Comparison of ENCODE assay signal across 21 cellular contexts in genomic region chr22:22374163-22374562, GRCh38.
"Had no signal": no experiment of that assay in that cellular context is flagged by ENCODE, and none has a peak within 500 bp of the region (broad histone marks: within the 10 kb centered on the region; RNA-seq: fewer than 3 reads in every experiment).

No MANE protein-coding gene starts in this region.

- H3K27ac ChIP-seq: breast epithelium, PC-9 had no signal

- H3K36me3 Mint-ChIP-seq: WTC11 had no signal

- H3K36me3 ChIP-seq: breast epithelium had no signal

- H3K9me3 Mint-ChIP-seq: T-helper 1 cell treated with Interleukin-12 subunit alpha and Interleukin-12 subunit beta and Interleukin-4 antibody, amounts not matched to agents 30 μg/mL and 1 μg/mL, for 36 hours; WTC11 had no signal

- H3K4me1 ChIP-seq: breast epithelium had no signal

- H3K4me2 ChIP-seq: PC-9 had no signal

- DNase-seq: activated CD4-positive, alpha-beta T cell treated with anti-CD3 and anti-CD28 coated beads for 48 hours; activated CD4-positive, alpha-beta T cell treated with anti-CD3 and anti-CD28 coated beads, Interleukin-2, amount 50 U/mL, for 4 hours; activated CD4-positive, CD25-positive, alpha-beta regulatory T cell treated with anti-CD3 and anti-CD28 coated beads, Interleukin-2, amount 50 U/mL, for 72 hours; activated CD8-positive, alpha-beta memory T cell treated with anti-CD3 and anti-CD28 coated beads, Interleukin-2, amount 50 U/mL, for 48 hours; activated CD8-positive, alpha-beta T cell treated with anti-CD3 and anti-CD28 coated beads, Interleukin-2, amount 10 ng/mL, durations not matched to agents 7 days and 5 days; activated naive CD4-positive, alpha-beta T cell treated with anti-CD3 and anti-CD28 coated beads, Interleukin-2, amount 50 U/mL, for 16 hours; activated T-cell treated with anti-CD3 and anti-CD28 coated beads, Interleukin-2, amount 50 U/mL, for 1 hour; aorta; caudate nucleus; MM.1S; NCI-H146; NCI-H187 treated with DMSO at 0.1 percent for 48 hours; NCI-H2081 treated with DMSO at 0.1 percent for 48 hours; NCI-H2171 treated with DMSO at 0.1 percent for 48 hours; NCI-H226; NCI-H526; PC-9; SHP77 treated with DMSO at 0.1 percent for 48 hours had no signal

- ATAC-seq: activated CD8-positive, alpha-beta T cell treated with anti-CD3 and anti-CD28 coated beads, Interleukin-2, amount 10 ng/mL, durations not matched to agents 7 days and 5 days; WTC11 had no signal

- H3K27ac Mint-ChIP-seq: activated CD8-positive, alpha-beta T cell treated with anti-CD3 and anti-CD28 coated beads, Interleukin-2, amount 10 ng/mL, durations not matched to agents 7 days and 5 days; T-helper 1 cell treated with Interleukin-12 subunit alpha and Interleukin-12 subunit beta and Interleukin-4 antibody, amounts not matched to agents 30 μg/mL and 1 μg/mL, for 36 hours; WTC11 had no signal

- H3K4me3 Mint-ChIP-seq: activated CD8-positive, alpha-beta T cell treated with anti-CD3 and anti-CD28 coated beads, Interleukin-2, amount 10 ng/mL, durations not matched to agents 7 days and 5 days; T-helper 1 cell treated with Interleukin-12 subunit alpha and Interleukin-12 subunit beta and Interleukin-4 antibody, amounts not matched to agents 30 μg/mL and 1 μg/mL, for 36 hours; WTC11 had no signal

- H3K4me3 ChIP-seq: breast epithelium, PC-9 had no signal

- H3K4me1 Mint-ChIP-seq: WTC11 had no signal

- H3K27me3 ChIP-seq: breast epithelium had no signal

- H2AFZ ChIP-seq: PC-9 had no signal

- H3K9me3 ChIP-seq: breast epithelium had no signal
